21 cellular contexts compared by ENCODE assay signal in genomic region chr15:51022206-51022605, GRCh38.
"Had no signal": no experiment of that assay in that cellular context is flagged by ENCODE, and none has a peak within 500 bp of the region (broad histone marks: within the 10 kb centered on the region; RNA-seq: fewer than 3 reads in every experiment).

No MANE protein-coding gene starts in this region.

- H3K9ac ChIP-seq: parathyroid adenoma had no signal

- H3K36me3 ChIP-seq: left lung, lower lobe of right lung, right atrium auricular region, right lobe of liver, tibial nerve, uterus had no signal

- H3K9me3 ChIP-seq: lower lobe of right lung, right lobe of liver, uterus had no signal

- ATAC-seq: left colon; left lung; lower lobe of right lung; naive thymus-derived CD8-positive, alpha-beta T cell; psoas muscle; right lobe of liver; stimulated activated naive B cell treated with anti-CD40 and anti-IgM and Interleukin-4, amounts not matched to agents 10 μg/mL and 1 μg/mL and 100 μg/mL, for 72 hours had no signal

- H3K4me1 ChIP-seq: left lung, lower lobe of right lung, parathyroid adenoma, right lobe of liver, tibial nerve, uterus had no signal

- DNase-seq: hippocampal formation; kidney; left colon; left lung; lower lobe of right lung; mammary epithelial cell; mesenchymal stem cell; naive thymus-derived CD8-positive, alpha-beta T cell; nucleus accumbens; psoas muscle; right lobe of liver; stimulated activated CD4-positive, alpha-beta T cell treated with anti-CD3 and anti-CD28 coated beads, Interleukin-12 subunit alpha, Interleukin-12 subunit beta, amount 100 ng/mL, for 4 hours; stimulated activated CD4-positive, alpha-beta T cell treated with anti-CD3 and anti-CD28 coated beads, Interleukin-15, amount 100 ng/mL, for 24 hours; stimulated activated CD4-positive, alpha-beta T cell treated with anti-CD3 and anti-CD28 coated beads, Interleukin-2, amount 100 ng/mL, for 24 hours; stimulated activated CD4-positive, alpha-beta T cell treated with anti-CD3 and anti-CD28 coated beads, Interleukin-4, amount 100 ng/mL, for 1 hour; stimulated activated naive B cell treated with anti-CD40 and anti-IgM and Interleukin-4, amounts not matched to agents 10 μg/mL and 1 μg/mL and 100 μg/mL, for 72 hours; uterus had no signal

- H3K27ac ChIP-seq: left lung, lower lobe of right lung, parathyroid adenoma, psoas muscle, right atrium auricular region, right lobe of liver, skin epidermis, tibial nerve, uterus had no signal

- H3K4me3 ChIP-seq: left lung, lower lobe of right lung, psoas muscle, right atrium auricular region, right lobe of liver, skin epidermis, tibial nerve, uterus had no signal

- H3K27me3 ChIP-seq: left lung, right atrium auricular region, right lobe of liver, tibial nerve, uterus had no signal

- H3K79me2 ChIP-seq: parathyroid adenoma had no signal

- H2AFZ ChIP-seq: parathyroid adenoma had no signal
